Comparison of ENCODE assay signal across 16 cellular contexts in genomic region chr2:223641062-223641461, GRCh38. TPM values are rescaled to one million over a fixed set of nuclear protein-coding genes. Genes with fewer than 3 reads are reported as not detected.
DNase-seq lines count a peak whose midpoint lies in the region; ATAC-seq, FAIRE-seq and TF ChIP-seq lines count a peak whose summit lies in the region.
"Had no signal": no experiment of that assay in that cellular context is flagged by ENCODE, and none has a peak within 500 bp of the region (broad histone marks: within the 10 kb centered on the region; RNA-seq: fewer than 3 reads in every experiment).

No MANE protein-coding gene starts in this region.

- TF ChIP-seq CTCF in AG04450 (IDR thresholded peaks at IDR 0.05; ENCODE audit: low read depth, low read length) (no peak), VCaP (conservative IDR thresholded peaks at IDR 0.05) (no peak), right lobe of liver (IDR thresholded peaks at IDR 0.05) (no peak)

- H3K4me1 ChIP-seq in right lobe of liver, result no peaks in the 10 kb centered on the region

- H3K9me3 ChIP-seq in AG04450 (ENCODE audit: control insufficient read depth, insufficient read depth, low read length) (no peaks in the 10 kb centered on the region), right lobe of liver (no peaks in the 10 kb centered on the region)

- FAIRE-seq in HTR-8/SVneo (lab: Jason Lieb, UNC), result no peak
- FAIRE-seq: small intestine had no signal

- 37% methylated on average over 5 of the region's 5 CpGs for WGBS in right lobe of liver (ENCODE audit: insufficient coverage, low coverage, low lambda C conversion rate, missing lambda C conversion rate)

- POLR2A ChIA-PET in AG04450 (lab: Yijun Ruan, JAX), result no interaction called here

- ATAC-seq in GM21381 (IDR thresholded peaks at IDR 0.05; ENCODE audit: unreplicated experiment) (no peak), right lobe of liver (no peak)
- ATAC-seq: stimulated activated naive B cell treated with anti-CD40 and anti-IgM and Interleukin-4, amounts not matched to agents 10 μg/mL and 1 μg/mL and 100 μg/mL, for 72 hours had no signal

- DNase-seq in AG04450 (ENCODE audit: low read depth, low spot score) (peak; percentile 4), HTR-8/SVneo (ENCODE audit: insufficient read length, low spot score) (peak; percentile 57), left kidney (ENCODE audit: low read depth, low spot score) (peak; percentile 43), HK-2 (ENCODE audit: unreplicated experiment) (no peak), right lobe of liver (no peak)
- DNase-seq in effector CD8-positive, alpha-beta T cell (lab: John Stamatoyannopoulos, UW), result no peak
- DNase-seq: head of caudate nucleus; NCI-H446 treated with DMSO at 0.1 percent for 48 hours; occipital lobe; small intestine; stimulated activated naive B cell treated with anti-CD40 and anti-IgM and Interleukin-4, amounts not matched to agents 10 μg/mL and 1 μg/mL and 100 μg/mL, for 72 hours; T-helper 1 cell had no signal

- no peaks in the 10 kb centered on the region for H3K36me3 ChIP-seq in right lobe of liver

- intact Hi-C loops in right lobe of liver (cut with DNase I), result no loop called here

- CTCF ChIA-PET in AG04450 (lab: Charles Lee), result no interaction called here

- no peaks in the 10 kb centered on the region for H3K27me3 ChIP-seq in AG04450 (ENCODE audit: control insufficient read depth, insufficient read depth, low read length)
- no peaks in the 10 kb centered on the region for H3K27me3 ChIP-seq in right lobe of liver

- TF ChIP-seq POLR2A in right lobe of liver (IDR thresholded peaks at IDR 0.05), result no peak

- no peak overlapping the region for H3K4me3 ChIP-seq in AG04450 (ENCODE audit: low read depth, low read length)
- H3K4me3 ChIP-seq in right lobe of liver, result no peak overlapping the region

- H3K27ac ChIP-seq in AG04450 (ENCODE audit: low read depth, low read length) (no peak overlapping the region), VCaP (peak overlapping the region; percentile 29; the same call in 1 of the 2 replicates), right lobe of liver (no peak overlapping the region)

RNA-seq across cellular contexts. Expression of gene SCG2, which starts 38.9 kb away (rescaled TPM):
- polyA plus RNA-seq in AG04450 (2011; rRNA removed), result 1.5 and 1.8 TPM in 2 replicates
- polyA minus RNA-seq in AG04450 (2011; rRNA and poly(A)+ RNA removed), result 0.56 and 0.78 TPM in 2 replicates
- not detected for total RNA-seq in right lobe of liver
- total RNA-seq: activated CD8-positive, alpha-beta memory T cell treated with anti-CD3 and anti-CD28 coated beads for 36 hours; activated T-helper 2 cell treated with anti-CD3 and anti-CD28 coated beads, Interferon-gamma antibody, Interleukin-2, Interleukin-4, amounts not matched to agents 10 μg/mL and 5 μg/mL and 100 μg/mL, durations not matched to agents 14 hours and 24 hours and 36 hours had no signal

Comparison
In these comparisons a context has a peak if more than half of its experiments do, and no peak if none do; other contexts are left out.
1. DNase-seq: peak in AG04450 (single experiment), HTR-8/SVneo (single experiment) and left kidney (single experiment); none in HK-2 (single experiment), effector CD8-positive, alpha-beta T cell (single experiment) and right lobe of liver (0 of 3).